Comparison of ENCODE assay signal across 10 cellular contexts in genomic region chr4:8394125-8394524, GRCh38. TPM values are rescaled to one million over a fixed set of nuclear protein-coding genes. Genes with fewer than 3 reads are reported as not detected.
DNase-seq lines count a peak whose midpoint lies in the region; ATAC-seq and TF ChIP-seq lines count a peak whose summit lies in the region.
"Had no signal": no experiment of that assay in that cellular context is flagged by ENCODE, and none has a peak within 500 bp of the region (broad histone marks: within the 10 kb centered on the region; RNA-seq: fewer than 3 reads in every experiment).

No MANE protein-coding gene starts in this region.

- DNase-seq in SK-N-SH (no peak), foreskin fibroblast (peak; percentile 52 to 79), non-pigmented ciliary epithelial cell (ENCODE audit: low read depth) (peak; percentile 36), aorta (peak in 1 of 2 donors; percentile 85)
- DNase-seq in activated CD4-positive, alpha-beta memory T cell treated with anti-CD3 and anti-CD28 coated beads for 36 hours: no peak
- DNase-seq: effector CD4-positive, alpha-beta T cell; NCI-H2227 treated with DMSO at 0.1 percent for 48 hours had no signal

- no peak for TF ChIP-seq EP300 in SK-N-SH (IDR thresholded peaks at IDR 0.05; ENCODE audit: borderline replicate concordance in 1 of 2, low read depth in 1 of 2, low read length in 1 of 2)

- H3K4me1 ChIP-seq in SK-N-SH (ENCODE audit: control insufficient read depth in 1 of 2, insufficient read depth in 2 of 2, low read depth in 1 of 2, low read length in 1 of 2) (peaks cover 14 to 44% of the 10 kb centered on the region in 2 experiments), aorta (ENCODE audit: control insufficient read depth in 1 of 2, insufficient read depth in 2 of 2, low read length in 2 of 2) (no peaks in the 10 kb centered on the region)

- H3K9me3 ChIP-seq in SK-N-SH (no peaks in the 10 kb centered on the region), aorta (ENCODE audit: control insufficient read depth, low read length) (no peaks in the 10 kb centered on the region)

- no peak overlapping the region for H2AFZ ChIP-seq in SK-N-SH (ENCODE audit: low read depth)

- H3F3A ChIP-seq in SK-N-SH (replicated peaks; ENCODE audit: insufficient read depth): peaks cover 12% of the 10 kb centered on the region

- intact Hi-C loops in aorta (cut with DNase I): loop anchor here in 1 of 2 donors (5.0 kb wide), 1 partner anchor 127 kb away; the partner anchor contains the start of gene HTRA3
- intact Hi-C loops in activated CD4-positive, alpha-beta memory T cell treated with anti-CD3 and anti-CD28 coated beads for 36 hours (cut with micrococcal nuclease): no loop called here

- H3K79me2 ChIP-seq in SK-N-SH (ENCODE audit: insufficient read depth): no peaks in the 10 kb centered on the region

- ATAC-seq in SK-N-SH treated with all-trans-retinoic acid at 6 μM for 48 hours (no peak; the same call in 1 of the 3 replicates), aorta (ENCODE audit: low FRiP score) (peak; percentile 68), GM19023 (IDR thresholded peaks at IDR 0.05; ENCODE audit: unreplicated experiment) (no peak), HG03175 (IDR thresholded peaks at IDR 0.05; ENCODE audit: unreplicated experiment) (no peak)

- 59% methylated on average over 16 of the region's 18 CpGs for WGBS in SK-N-SH (ENCODE audit: low lambda C conversion rate)
- WGBS in aorta, 2 donors: 6 to 7% methylated on average over 18 of the region's 18 CpGs

- peak overlapping the region; percentile 23; the same call in 1 of the 2 replicates for H3K9ac ChIP-seq in SK-N-SH

- CTCF ChIA-PET in SK-N-SH (lab: Yijun Ruan, JAX): interaction anchor here (0.8 to 6.8 kb wide), 8 partner anchors 9 to 217 kb away, joined by 3 to 41 read pairs (median 6); partner anchors contain the start of gene SH3TC1
- CTCF ChIA-PET in activated CD4-positive, alpha-beta memory T cell treated with anti-CD3 and anti-CD28 coated beads for 36 hours (lab: Charles Lee): interaction anchor here (2.8 kb wide), 1 partner anchor 9 kb away, joined by 12 read pairs; no protein-coding TSS in a partner anchor

- H3K27ac Mint-ChIP-seq in activated CD4-positive, alpha-beta memory T cell treated with anti-CD3 and anti-CD28 coated beads for 36 hours: no peak overlapping the region

- H3K4me3 Mint-ChIP-seq in activated CD4-positive, alpha-beta memory T cell treated with anti-CD3 and anti-CD28 coated beads for 36 hours: no peak overlapping the region

- TF ChIP-seq RAD21 in SK-N-SH (IDR thresholded peaks at IDR 0.05; ENCODE audit: low read length): no peak

- no peak overlapping the region for H3K4me3 ChIP-seq in SK-N-SH (ENCODE audit: low read depth in 2 of 2, low read length in 1 of 2)
- peak overlapping the region in 1 of 2 donors; percentile 29 for H3K4me3 ChIP-seq in foreskin fibroblast (ENCODE audit: low read depth in 1 of 2, low read length in 2 of 2)
- no peak overlapping the region for H3K4me3 ChIP-seq in aorta (ENCODE audit: low read length in 2 of 2)

- H3K9me2 ChIP-seq in SK-N-SH: no peaks in the 10 kb centered on the region

- TF ChIP-seq CTCF in SK-N-SH (IDR thresholded peaks at IDR 0.05) (no peak), foreskin fibroblast (IDR thresholded peaks at IDR 0.05; ENCODE audit: low read depth, low read length) (no peak)

- peaks cover 17 to 23% of the 10 kb centered on the region in 2 experiments for H3K36me3 ChIP-seq in SK-N-SH (replicated peaks in 1 of 2; ENCODE audit: control insufficient read depth in 1 of 2, insufficient read depth in 2 of 2, low read length in 1 of 2)
- H3K36me3 ChIP-seq in aorta (ENCODE audit: control insufficient read depth in 1 of 2, insufficient read depth in 2 of 2, low read length in 1 of 2): peaks cover 0 to 4% of the 10 kb centered on the region in 2 donors

- H3K27me3 ChIP-seq in SK-N-SH (ENCODE audit: insufficient read depth) (no peaks in the 10 kb centered on the region), aorta (ENCODE audit: control insufficient read depth in 1 of 2, insufficient read depth in 2 of 2, low read length in 1 of 2) (no peaks in the 10 kb centered on the region)

- H3K36me3 Mint-ChIP-seq in activated CD4-positive, alpha-beta memory T cell treated with anti-CD3 and anti-CD28 coated beads for 36 hours: peaks cover 10% of the 10 kb centered on the region

- H3K4me1 Mint-ChIP-seq in activated CD4-positive, alpha-beta memory T cell treated with anti-CD3 and anti-CD28 coated beads for 36 hours (ENCODE audit: low read depth): peaks cover 8% of the 10 kb centered on the region

- H3K4me2 ChIP-seq in SK-N-SH: peak overlapping the region; percentile 50; the same call in 1 of the 2 replicates

- peak overlapping the region; percentile 86 to 88 for H3K27ac ChIP-seq in SK-N-SH (ENCODE audit: low read depth in 2 of 2, low read length in 1 of 2)
- H3K27ac ChIP-seq in aorta (ENCODE audit: low read depth in 1 of 2, low read length in 2 of 2): peak overlapping the region in 1 of 2 donors; percentile 22

- H3K9me3 Mint-ChIP-seq in activated CD4-positive, alpha-beta memory T cell treated with anti-CD3 and anti-CD28 coated beads for 36 hours: no peaks in the 10 kb centered on the region

- POLR2A ChIA-PET in SK-N-SH (lab: Yijun Ruan, JAX): interaction anchor here (0.9 to 1.4 kb wide), 2 partner anchors 8 to 35 kb away, joined by 3 read pairs; no protein-coding TSS in a partner anchor
- POLR2A ChIA-PET in activated CD4-positive, alpha-beta memory T cell treated with anti-CD3 and anti-CD28 coated beads for 36 hours (lab: Charles Lee): no interaction called here

- no peaks in the 10 kb centered on the region for H3K27me3 Mint-ChIP-seq in activated CD4-positive, alpha-beta memory T cell treated with anti-CD3 and anti-CD28 coated beads for 36 hours

- no peaks in the 10 kb centered on the region for H4K20me1 ChIP-seq in SK-N-SH (ENCODE audit: insufficient read depth)

TF ChIP-seq in SK-N-SH, 30 proteins besides CTCF, POLR2A, EP300 and RAD21 (continues in another document):
- peak; percentile 5; the same call in 1 of the 2 replicates for TF ChIP-seq MXI1 (IDR thresholded peaks at IDR 0.05; ENCODE audit: low read depth, low read length)

TF ChIP-seq in SK-N-SH treated with all-trans-retinoic acid at 6 μM for 48 hours, 23 proteins besides CTCF, POLR2A, EP300 and RAD21 (continues in another document):
- TF ChIP-seq ISL1 (CRISPR knock-in tag; IDR thresholded peaks at IDR 0.05): no peak
- TF ChIP-seq CSRNP3 (CRISPR knock-in tag; IDR thresholded peaks at IDR 0.05): no peak
- no peak for TF ChIP-seq ZNF70 (CRISPR knock-in tag; IDR thresholded peaks at IDR 0.05)
- no peak for TF ChIP-seq RARB (CRISPR knock-in tag; IDR thresholded peaks at IDR 0.05)
- no peak for TF ChIP-seq SNAI2 (CRISPR knock-in tag; IDR thresholded peaks at IDR 0.05)
- TF ChIP-seq GLIS3 (CRISPR knock-in tag; IDR thresholded peaks at IDR 0.05): no peak
- TF ChIP-seq ARNTL (CRISPR knock-in tag; IDR thresholded peaks at IDR 0.05; ENCODE audit: borderline replicate concordance, low read depth): no peak
- TF ChIP-seq BACH2 (CRISPR knock-in tag; IDR thresholded peaks at IDR 0.05; ENCODE audit: borderline replicate concordance): no peak
- TF ChIP-seq ESRRG (CRISPR knock-in tag; IDR thresholded peaks at IDR 0.05): no peak
- no peak for TF ChIP-seq ZFP3 (CRISPR knock-in tag; IDR thresholded peaks at IDR 0.05)
- no peak for TF ChIP-seq CREB5 (CRISPR knock-in tag; IDR thresholded peaks at IDR 0.05; ENCODE audit: low read depth)
- no peak for TF ChIP-seq TOX (CRISPR knock-in tag; IDR thresholded peaks at IDR 0.05; ENCODE audit: borderline replicate concordance)
- TF ChIP-seq ZNF8 (CRISPR knock-in tag; IDR thresholded peaks at IDR 0.05): no peak

RNA-seq across cellular contexts. Expression of gene ACOX3, which starts 46.4 kb away (rescaled TPM):
- polyA plus RNA-seq in SK-N-SH (2012; rRNA removed) (7.0 and 8.4 TPM in 2 replicates), aorta (10 to 100 TPM; 26.3 to 33.6 TPM)
- polyA plus RNA-seq in SK-N-SH (2012; cell fraction: cytosol; rRNA removed): 6.3 and 6.4 TPM in 2 replicates
- 30.2 and 33.9 TPM in 2 replicates for polyA plus RNA-seq in SK-N-SH (2012; cell fraction: nucleus; rRNA removed)
- 10 to 100 TPM; 37.6 to 43.7 TPM for total RNA-seq in aorta
- 10 to 100 TPM; 42.3 to 45.8 TPM for total RNA-seq in activated CD4-positive, alpha-beta memory T cell treated with anti-CD3 and anti-CD28 coated beads for 36 hours

RNA-seq across cellular contexts. Expression of gene TRMT44, which starts 46.5 kb away (rescaled TPM):
- polyA plus RNA-seq in SK-N-SH (2012; rRNA removed) (6.0 and 6.9 TPM in 2 replicates), aorta (10 to 100 TPM in 1 of 2 donors, 1 to 10 TPM in 1; 6.1 to 10.3 TPM)
- polyA plus RNA-seq in SK-N-SH (2012; cell fraction: cytosol; rRNA removed): 3.8 and 4.9 TPM in 2 replicates
- polyA plus RNA-seq in SK-N-SH (2012; cell fraction: nucleus; rRNA removed): 18.9 and 20.0 TPM in 2 replicates
- total RNA-seq in aorta: 10 to 100 TPM; 18.1 to 23.1 TPM
- total RNA-seq in activated CD4-positive, alpha-beta memory T cell treated with anti-CD3 and anti-CD28 coated beads for 36 hours: 10 to 100 TPM; 24.1 to 29.2 TPM

Comparison
In these comparisons a context has a peak if more than half of its experiments do, and no peak if none do; other contexts are left out.
1. DNase-seq: peak in foreskin fibroblast (2 of 2) and non-pigmented ciliary epithelial cell (single experiment); none in SK-N-SH (single experiment) and activated CD4-positive, alpha-beta memory T cell treated with anti-CD3 and anti-CD28 coated beads for 36 hours (single experiment).